ENCODE assay signal across 22 cellular contexts in the genomic region with DNA sequence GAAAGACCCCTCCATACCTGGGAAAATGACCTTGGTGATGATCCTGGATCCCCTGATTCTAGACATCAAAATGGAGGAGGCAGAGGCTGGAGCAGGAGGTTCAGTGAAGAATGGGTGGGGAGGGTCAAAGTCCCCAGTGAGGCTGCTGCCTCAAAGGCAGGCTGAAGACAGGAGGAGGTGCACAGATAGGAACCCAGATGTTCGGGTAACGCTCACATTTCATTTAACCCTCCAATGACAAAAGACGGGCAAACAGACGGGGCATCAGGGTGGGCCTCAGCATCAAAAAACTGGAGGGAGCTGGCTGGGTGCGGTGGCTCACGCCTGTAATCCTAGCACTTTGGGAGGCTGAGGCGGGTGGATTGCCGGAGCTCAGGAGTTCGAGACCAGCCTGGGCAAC. TPM values are rescaled to one million over a fixed set of nuclear protein-coding genes. Genes with fewer than 3 reads are reported as not detected.
DNase-seq lines count a peak whose midpoint lies in the region; ATAC-seq and TF ChIP-seq lines count a peak whose summit lies in the region.
"Had no signal": no experiment of that assay in that cellular context is flagged by ENCODE, and none has a peak within 500 bp of the region (broad histone marks: within the 10 kb centered on the region; RNA-seq: fewer than 3 reads in every experiment).

A gene with protein sequence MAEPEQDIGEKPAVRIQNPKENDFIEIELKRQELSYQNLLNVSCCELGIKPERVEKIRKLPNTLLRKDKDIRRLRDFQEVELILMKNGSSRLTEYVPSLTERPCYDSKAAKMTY (minus strand): TSS at position 73 of the 400 bp plus-strand sequence. CDS start 605 bp downstream, outside the sequence.

- TF ChIP-seq CTCF in brain (conservative IDR thresholded peaks at IDR 0.05) (no peak), stomach (IDR thresholded peaks at IDR 0.05) (no peak)
- no peak for TF ChIP-seq CTCF in CD4-positive, alpha-beta T cell (IDR thresholded peaks at IDR 0.05)

- H3K4me3 ChIP-seq in stomach, result no peak within 1 kb of the TSS
- H3K4me3 ChIP-seq: BLaER1 treated with 17β-estradiol and CSF1 and Interleukin-3, amounts not matched to agents 10 nM and 100 nM; SJCRH30; smooth muscle cell had no signal

- no peak for ATAC-seq in HG03469 (IDR thresholded peaks at IDR 0.05; ENCODE audit: unreplicated experiment)
- no peak for ATAC-seq in CD4-positive, alpha-beta T cell (ENCODE audit: poor library complexity)
- ATAC-seq in GM21515 (IDR thresholded peaks at IDR 0.05; ENCODE audit: unreplicated experiment), result no peak
- ATAC-seq: left cardiac atrium, T-helper 17 cell had no signal

- H3K9me3 ChIP-seq in stomach, result no peaks in the 10 kb centered on the region
- no peaks in the 10 kb centered on the region for H3K9me3 ChIP-seq in CD4-positive, alpha-beta T cell (ENCODE audit: control insufficient read depth, low read length)
- H3K9me3 ChIP-seq: BLaER1 treated with 17β-estradiol and CSF1 and Interleukin-3, amounts not matched to agents 10 nM and 100 nM; SJCRH30 had no signal

- intact Hi-C loops in activated CD4-positive, alpha-beta T cell treated with anti-CD3 and anti-CD28 coated beads, Interleukin-2, amount 10 ng/mL, durations not matched to agents 24 days and 14 days (cut with micrococcal nuclease), result no loop called here
- intact Hi-C loops in stomach (cut with DNase I; ENCODE audit: low total_unique reads), result no loop called here
- intact Hi-C loops in CD4-positive, alpha-beta T cell (cut with DNase I, micrococcal nuclease), result no loop called here

- no peaks in the 10 kb centered on the region for H3K4me1 Mint-ChIP-seq in activated CD4-positive, alpha-beta T cell treated with anti-CD3 and anti-CD28 coated beads, Interleukin-2, amount 10 ng/mL, durations not matched to agents 24 days and 14 days
- H3K4me1 Mint-ChIP-seq in brain, result peaks cover 51% of the 10 kb centered on the region
- H3K4me1 Mint-ChIP-seq in CD4-positive, alpha-beta T cell (ENCODE audit: low read depth), result peaks cover 29% of the 10 kb centered on the region

- CTCF ChIA-PET in CD4-positive, alpha-beta T cell (lab: Charles Lee), result interaction anchor here (3.0 kb wide), 1 partner anchor 16 kb away, joined by 9 read pairs; no protein-coding TSS in a partner anchor

- peak within 1 kb of the TSS; percentile 31 to 69 (median 67) for H3K27ac ChIP-seq in stomach
- H3K27ac ChIP-seq in CD4-positive, alpha-beta T cell (ENCODE audit: low read depth, low read length), result no peak within 1 kb of the TSS
- H3K27ac ChIP-seq: SJCRH30 had no signal

- H3K9me3 Mint-ChIP-seq in activated CD4-positive, alpha-beta T cell treated with anti-CD3 and anti-CD28 coated beads, Interleukin-2, amount 10 ng/mL, durations not matched to agents 24 days and 14 days, result no peaks in the 10 kb centered on the region
- no peaks in the 10 kb centered on the region for H3K9me3 Mint-ChIP-seq in brain
- no peaks in the 10 kb centered on the region for H3K9me3 Mint-ChIP-seq in CD4-positive, alpha-beta T cell
- H3K9me3 Mint-ChIP-seq: activated naive CD4-positive, alpha-beta T cell treated with anti-CD3 and anti-CD28 coated beads for 36 hours; naive B cell had no signal

- H3K27ac Mint-ChIP-seq in activated CD4-positive, alpha-beta T cell treated with anti-CD3 and anti-CD28 coated beads, Interleukin-2, amount 10 ng/mL, durations not matched to agents 24 days and 14 days, result peak within 1 kb of the TSS; percentile 39
- peak within 1 kb of the TSS in 4 of 5 experiments; percentile 41 to 78 (median 76) for H3K27ac Mint-ChIP-seq in brain
- no peak within 1 kb of the TSS for H3K27ac Mint-ChIP-seq in CD4-positive, alpha-beta T cell
- H3K27ac Mint-ChIP-seq: activated naive CD4-positive, alpha-beta T cell treated with anti-CD3 and anti-CD28 coated beads for 36 hours; T-helper 17 cell had no signal

- peaks cover 32 to 56% (median 49%) of the 10 kb centered on the region in 4 donors for H3K4me1 ChIP-seq in stomach
- H3K4me1 ChIP-seq: SJCRH30 had no signal

- no peak within 1 kb of the TSS for H3K4me3 Mint-ChIP-seq in activated CD4-positive, alpha-beta T cell treated with anti-CD3 and anti-CD28 coated beads, Interleukin-2, amount 10 ng/mL, durations not matched to agents 24 days and 14 days
- peak within 1 kb of the TSS in 1 of 5 experiments; percentile 44 for H3K4me3 Mint-ChIP-seq in brain
- no peak within 1 kb of the TSS for H3K4me3 Mint-ChIP-seq in CD4-positive, alpha-beta T cell
- H3K4me3 Mint-ChIP-seq: activated naive CD4-positive, alpha-beta T cell treated with anti-CD3 and anti-CD28 coated beads for 36 hours; T-helper 17 cell had no signal

- H3K36me3 Mint-ChIP-seq in activated CD4-positive, alpha-beta T cell treated with anti-CD3 and anti-CD28 coated beads, Interleukin-2, amount 10 ng/mL, durations not matched to agents 24 days and 14 days (ENCODE audit: low read depth), result no peaks in the 10 kb centered on the region
- no peaks in the 10 kb centered on the region for H3K36me3 Mint-ChIP-seq in brain
- H3K36me3 Mint-ChIP-seq in CD4-positive, alpha-beta T cell (ENCODE audit: low read depth), result no peaks in the 10 kb centered on the region
- H3K36me3 Mint-ChIP-seq: naive B cell had no signal

- no peak for TF ChIP-seq POLR2A in stomach (IDR thresholded peaks at IDR 0.05)

- no peaks in the 10 kb centered on the region for H3K27me3 ChIP-seq in stomach
- H3K27me3 ChIP-seq in CD4-positive, alpha-beta T cell (ENCODE audit: control insufficient read depth, insufficient read depth, low read length), result no peaks in the 10 kb centered on the region
- H3K27me3 ChIP-seq: BLaER1 treated with 17β-estradiol and CSF1 and Interleukin-3, amounts not matched to agents 10 nM and 100 nM; SJCRH30 had no signal

- H3K27me3 Mint-ChIP-seq in activated CD4-positive, alpha-beta T cell treated with anti-CD3 and anti-CD28 coated beads, Interleukin-2, amount 10 ng/mL, durations not matched to agents 24 days and 14 days, result peaks cover 29% of the 10 kb centered on the region
- peaks cover 2% of the 10 kb centered on the region for H3K27me3 Mint-ChIP-seq in brain
- no peaks in the 10 kb centered on the region for H3K27me3 Mint-ChIP-seq in CD4-positive, alpha-beta T cell
- H3K27me3 Mint-ChIP-seq: naive B cell had no signal

- 74 to 87% (median 83%) methylated on average over 9 of the region's 9 CpGs for WGBS in stomach, 5 donors

- H3K36me3 ChIP-seq in stomach, result no peaks in the 10 kb centered on the region
- H3K36me3 ChIP-seq: BLaER1 treated with 17β-estradiol and CSF1 and Interleukin-3, amounts not matched to agents 10 nM and 100 nM; SJCRH30 had no signal

- TF ChIP-seq EP300 in stomach (IDR thresholded peaks at IDR 0.05), result no peak

- POLR2A ChIA-PET in CD4-positive, alpha-beta T cell (lab: Charles Lee), result no interaction called here

- DNase-seq in activated CD4-positive, alpha-beta T cell treated with anti-CD3 and anti-CD28 coated beads, Interleukin-2, amount 10 ng/mL, durations not matched to agents 24 days and 14 days, result no peak
- no peak for DNase-seq in activated CD4-positive, alpha-beta T cell treated with anti-CD3 and anti-CD28 coated beads for 4 hours
- DNase-seq in mesenteric fat pad (ENCODE audit: low spot score) (peak; percentile 59), stomach (no peak)
- no peak for DNase-seq in CD4-positive, alpha-beta T cell
- DNase-seq: activated naive CD4-positive, alpha-beta T cell treated with anti-CD3 and anti-CD28 coated beads for 36 hours; foreskin fibroblast; left cardiac atrium; naive B cell; NCI-H2107; NCI-H526; SJCRH30; stimulated activated CD4-positive, alpha-beta T cell treated with anti-CD3 and anti-CD28 coated beads, Interleukin-4, amount 100 ng/mL, for 4 hours; T-helper 17 cell had no signal

RNA-seq across cellular contexts. Expression of the gene that starts here (rescaled TPM):
- not detected in 2 replicates for total RNA-seq in activated CD4-positive, alpha-beta T cell treated with anti-CD3 and anti-CD28 coated beads, Interleukin-2, amount 10 ng/mL, durations not matched to agents 24 days and 14 days
- not detected for polyA plus RNA-seq in brain (ENCODE audit: insufficient read depth, low read depth, low replicate concordance)
- not detected for total RNA-seq in mesenteric fat pad
- total RNA-seq in stomach, result 10 to 100 TPM in 1 of 5 donors, 1 to 10 TPM in 2, not detected in 2; 1.4 to 19.4 (median 2.8) TPM
- 1 to 10 TPM in 1 of 3 donors, under 1 TPM in 1, not detected in 1; 0.40 to 7.0 TPM for polyA plus RNA-seq in stomach
- total RNA-seq in CD4-positive, alpha-beta T cell, result not detected
- total RNA-seq: A172; activated naive CD4-positive, alpha-beta T cell treated with anti-CD3 and anti-CD28 coated beads for 36 hours; astrocyte; left cardiac atrium; OCI-LY7; SJCRH30; smooth muscle cell; T-helper 17 cell had no signal
- polyA plus RNA-seq: smooth muscle cell had no signal

Comparison
In these comparisons a context has a peak if more than half of its experiments do, and no peak if none do; other contexts are left out.
1. Peak in DNase-seq in mesenteric fat pad; RNA of the gene not detected or under 1 TPM.